ENCODE assay signal across 18 cellular contexts in genomic region chr14:84575681-84576080, GRCh38.
DNase-seq lines count a peak whose midpoint lies in the region; ATAC-seq, FAIRE-seq and TF ChIP-seq lines count a peak whose summit lies in the region.
"Had no signal": no experiment of that assay in that cellular context is flagged by ENCODE, and none has a peak within 500 bp of the region (broad histone marks: within the 10 kb centered on the region; RNA-seq: fewer than 3 reads in every experiment).

No MANE protein-coding gene starts in this region.

- in situ Hi-C loops in GM12878 (cut with MboI): no loop called here

- H3K9ac ChIP-seq in GM12878 (ENCODE audit: control insufficient read depth, insufficient read depth, low read length): no peak overlapping the region
- H3K9ac ChIP-seq: GM23248 had no signal

- BruUV-seq in GM12878 (replicated peaks; lab: Mats Ljungman, UMichigan): no TSS peak

- H3K27me3 ChIP-seq in GM12878 (replicated peaks in 1 of 2; ENCODE audit: control insufficient read depth in 2 of 2, insufficient read depth in 2 of 2, low read length in 1 of 2): no peaks in the 10 kb centered on the region

- no peaks in the 10 kb centered on the region for H3K79me2 ChIP-seq in GM12878 (ENCODE audit: control insufficient read depth, insufficient read depth, low read length)

- no peak for TF ChIP-seq POLR2A in GM12878 (IDR thresholded peaks at IDR 0.05; ENCODE audit: low read depth, low read length)

- RAD21 ChIA-PET in GM12878 (lab: Charles Lee; ENCODE audit: unreplicated experiment): no interaction called here

- no peaks in the 10 kb centered on the region for H3K9me3 ChIP-seq in GM12878 (replicated peaks; ENCODE audit: control insufficient read depth, insufficient read depth, low read length)

- CTCF ChIA-PET in GM12878 (lab: Yijun Ruan, JAX): no interaction called here

- no peaks in the 10 kb centered on the region for H3K4me1 ChIP-seq in GM12878 (ENCODE audit: control insufficient read depth, insufficient read depth, low read length)

- FAIRE-seq in GM12878 (lab: Jason Lieb, UNC): no peak
- FAIRE-seq: GM18507, H1 had no signal

- ATAC-seq in GM12878 (no peak), GM18870 (IDR thresholded peaks at IDR 0.05; ENCODE audit: unreplicated experiment) (no peak), HG03457 (IDR thresholded peaks at IDR 0.05; ENCODE audit: unreplicated experiment) (no peak)

- TF ChIP-seq CTCF in GM12878 (IDR thresholded peaks at IDR 0.05 in 2 of 3, conservative IDR thresholded peaks at IDR 0.05 in 1 of 3; ENCODE audit: control insufficient read depth in 2 of 3, extremely low read depth in 1 of 3, insufficient read depth in 1 of 3, low read depth in 3 of 3, low read length in 3 of 3) (no peak), coronary artery (IDR thresholded peaks at IDR 0.05) (no peak)

- no peak for TF ChIP-seq EP300 in GM12878 (IDR thresholded peaks at IDR 0.05; ENCODE audit: borderline replicate concordance in 1 of 2, control insufficient read depth in 1 of 2, low read depth in 2 of 2, low read length in 2 of 2)

- intact Hi-C loops in GM12878 (cut with micrococcal nuclease; ENCODE audit: unreplicated experiment): no loop called here

- POLR2A ChIA-PET in GM12878 (lab: Charles Lee): no interaction called here

- H4K20me1 ChIP-seq in GM12878 (ENCODE audit: control insufficient read depth, insufficient read depth): no peaks in the 10 kb centered on the region

- no peak overlapping the region for H3K4me2 ChIP-seq in GM12878 (ENCODE audit: control insufficient read depth, insufficient read depth)

- H3K27ac ChIP-seq in GM12878 (ENCODE audit: control insufficient read depth, insufficient read depth) (no peak overlapping the region), coronary artery (no peak overlapping the region)
- H3K27ac ChIP-seq: GM23248 had no signal

- DNase-seq in MV-4-11 (lab: John Stamatoyannopoulos, UW) (peak; percentile 21), OCI-M1 (lab: John Stamatoyannopoulos, UW) (peak; percentile 7), GM12878 (ENCODE audit: low read depth, low spot score) (no peak), coronary artery (ENCODE audit: low spot score) (no peak)
- DNase-seq: C1 segment of cervical spinal cord; Calu3; CD4-positive, alpha-beta memory T cell; COR-L47; DMS53; DMS79 treated with DMSO at 0.1 percent for 48 hours; GF-D8; GM23248; H7; HCEC 1CT had no signal

- H3K4me3 ChIP-seq in GM12878: no peak overlapping the region
- no peak overlapping the region for H3K4me3 ChIP-seq in coronary artery
- H3K4me3 ChIP-seq: GM23248 had no signal

- no peaks in the 10 kb centered on the region for H3K36me3 ChIP-seq in GM12878 (ENCODE audit: control insufficient read depth in 2 of 2, insufficient read depth in 2 of 2, low read length in 1 of 2)

- SMC1A ChIA-PET in GM12878 (lab: Charles Lee; ENCODE audit: uncharacterized antibody, unreplicated experiment): no interaction called here

- H2AFZ ChIP-seq in GM12878 (ENCODE audit: control insufficient read depth, low read depth, low read length): no peak overlapping the region
- H2AFZ ChIP-seq: GM23248 had no signal

- TF ChIP-seq RAD21 in GM12878 (IDR thresholded peaks at IDR 0.05; ENCODE audit: insufficient read depth, low read depth, low read length): no peak

TF ChIP-seq in GM12878, 131 proteins besides CTCF, POLR2A, EP300 and RAD21:
- TF ChIP-seq, protein P1, sequence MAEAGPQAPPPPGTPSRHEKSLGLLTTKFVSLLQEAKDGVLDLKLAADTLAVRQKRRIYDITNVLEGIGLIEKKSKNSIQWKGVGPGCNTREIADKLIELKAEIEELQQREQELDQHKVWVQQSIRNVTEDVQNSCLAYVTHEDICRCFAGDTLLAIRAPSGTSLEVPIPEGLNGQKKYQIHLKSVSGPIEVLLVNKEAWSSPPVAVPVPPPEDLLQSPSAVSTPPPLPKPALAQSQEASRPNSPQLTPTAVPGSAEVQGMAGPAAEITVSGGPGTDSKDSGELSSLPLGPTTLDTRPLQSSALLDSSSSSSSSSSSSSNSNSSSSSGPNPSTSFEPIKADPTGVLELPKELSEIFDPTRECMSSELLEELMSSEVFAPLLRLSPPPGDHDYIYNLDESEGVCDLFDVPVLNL (IDR thresholded peaks at IDR 0.05; ENCODE audit: low read depth, low read length): no peak
- peak; percentile 19; the same call in 1 of the 2 replicates for TF ChIP-seq SPI1 (IDR thresholded peaks at IDR 0.05; ENCODE audit: borderline replicate concordance, insufficient read depth, low read depth, low read length)

Comparison
In these comparisons a context has a peak if more than half of its experiments do, and no peak if none do; other contexts are left out.
1. DNase-seq: peak in MV-4-11 (single experiment) and OCI-M1 (single experiment); none in GM12878 (single experiment) and coronary artery (single experiment).